ENCODE assay signal across 8 cellular contexts in the genomic region with DNA sequence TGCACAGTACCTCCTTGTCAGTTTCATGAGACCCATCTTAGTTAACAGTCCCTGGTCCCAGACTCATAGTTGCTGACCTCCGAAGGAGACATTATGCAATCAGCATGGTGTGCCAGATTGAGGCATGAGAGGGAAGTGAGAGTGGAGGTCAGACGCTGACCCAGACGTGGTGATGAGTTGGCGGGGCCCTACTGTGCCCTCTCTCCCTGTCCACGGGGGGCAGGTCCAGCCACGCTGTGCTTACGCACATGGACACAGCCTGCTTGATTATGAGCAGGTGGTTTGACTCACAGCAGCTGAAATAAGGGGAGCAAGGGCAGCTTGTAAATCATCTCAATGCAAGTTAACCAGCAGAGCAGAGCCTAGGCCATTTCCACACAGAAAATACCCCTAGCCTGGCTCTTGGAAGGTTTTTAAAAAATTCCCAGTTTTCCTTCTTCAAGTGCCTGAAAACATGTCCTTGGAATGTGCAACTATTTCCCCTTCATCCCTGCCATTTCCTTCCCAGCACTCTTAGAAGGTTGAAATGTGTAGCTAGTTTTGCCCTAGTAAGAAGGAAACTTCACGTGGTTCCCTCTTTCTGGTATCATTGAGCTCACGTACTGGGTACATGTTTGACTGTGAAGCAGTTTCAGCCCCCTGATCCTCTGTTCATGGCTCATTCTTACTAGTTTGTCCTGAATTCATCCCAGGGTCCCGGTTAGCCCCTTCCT.
DNase-seq lines count a peak whose midpoint lies in the region; ATAC-seq and TF ChIP-seq lines count a peak whose summit lies in the region.

No MANE protein-coding gene starts in this region.

- H3K4me1 ChIP-seq in HEK293 (ENCODE audit: control insufficient read depth, insufficient read depth, low read length) (no peaks in the 10 kb centered on the region), testis (no peaks in the 10 kb centered on the region)

- H3K4me3 ChIP-seq in HEK293 (ENCODE audit: low read depth, low read length): no peak overlapping the region
- no peak overlapping the region for H3K4me3 ChIP-seq in testis

- H3K36me3 ChIP-seq in HEK293 (ENCODE audit: control insufficient read depth in 2 of 2, insufficient read depth in 1 of 2, low read length in 2 of 2) (no peaks in the 10 kb centered on the region), testis (ENCODE audit: low read depth, missing control alignments) (no peaks in the 10 kb centered on the region)

- DNase-seq in hippocampal formation (lab: John Stamatoyannopoulos, UW) (peak; percentile 36 to 62), testis (peak; percentile 54), OCI-M2 (lab: John Stamatoyannopoulos, UW; ENCODE audit: unreplicated experiment) (no peak), NCI-H2029 treated with DMSO at 0.1 percent for 48 hours (lab: John Stamatoyannopoulos, UW) (no peak)
- no peak for DNase-seq in activated CD8-positive, alpha-beta memory T cell treated with anti-CD3 and anti-CD28 coated beads, Interleukin-2, amount 50 U/mL, for 48 hours

- POLR2A ChIA-PET in HEK293 (lab: Yijun Ruan, JAX): no interaction called here

- H3K27me3 ChIP-seq in testis: no peaks in the 10 kb centered on the region

- CTCF ChIA-PET in HEK293 (lab: Yijun Ruan, JAX): no interaction called here

- intact Hi-C loops in testis (cut with DNase I; ENCODE audit: low total_unique reads): no loop called here

- H3K9me3 ChIP-seq in HEK293 (ENCODE audit: control insufficient read depth, insufficient read depth, low read depth, low read length) (no peaks in the 10 kb centered on the region), testis (no peaks in the 10 kb centered on the region)

- TF ChIP-seq POLR2A in testis (IDR thresholded peaks at IDR 0.05): no peak

- H3K27ac ChIP-seq in HEK293 (ENCODE audit: extremely low read depth, low read depth, low read length) (no peak overlapping the region), testis (no peak overlapping the region)

- ATAC-seq in GM18498 (IDR thresholded peaks at IDR 0.05; ENCODE audit: unreplicated experiment): peak; percentile 66

- WGBS in testis, 2 donors: 71 to 72% methylated on average over 10 of the region's 10 CpGs

- TF ChIP-seq CTCF in HEK293 (tag by site-specific recombination; IDR thresholded peaks at IDR 0.05) (no peak), testis (IDR thresholded peaks at IDR 0.05) (no peak)

TF ChIP-seq in HEK293, 187 proteins besides CTCF, POLR2A, EP300 and RAD21:
- TF ChIP-seq TRIM28 (IDR thresholded peaks at IDR 0.05; ENCODE audit: borderline replicate concordance, low read length): no peak
- TF ChIP-seq, protein P1, sequence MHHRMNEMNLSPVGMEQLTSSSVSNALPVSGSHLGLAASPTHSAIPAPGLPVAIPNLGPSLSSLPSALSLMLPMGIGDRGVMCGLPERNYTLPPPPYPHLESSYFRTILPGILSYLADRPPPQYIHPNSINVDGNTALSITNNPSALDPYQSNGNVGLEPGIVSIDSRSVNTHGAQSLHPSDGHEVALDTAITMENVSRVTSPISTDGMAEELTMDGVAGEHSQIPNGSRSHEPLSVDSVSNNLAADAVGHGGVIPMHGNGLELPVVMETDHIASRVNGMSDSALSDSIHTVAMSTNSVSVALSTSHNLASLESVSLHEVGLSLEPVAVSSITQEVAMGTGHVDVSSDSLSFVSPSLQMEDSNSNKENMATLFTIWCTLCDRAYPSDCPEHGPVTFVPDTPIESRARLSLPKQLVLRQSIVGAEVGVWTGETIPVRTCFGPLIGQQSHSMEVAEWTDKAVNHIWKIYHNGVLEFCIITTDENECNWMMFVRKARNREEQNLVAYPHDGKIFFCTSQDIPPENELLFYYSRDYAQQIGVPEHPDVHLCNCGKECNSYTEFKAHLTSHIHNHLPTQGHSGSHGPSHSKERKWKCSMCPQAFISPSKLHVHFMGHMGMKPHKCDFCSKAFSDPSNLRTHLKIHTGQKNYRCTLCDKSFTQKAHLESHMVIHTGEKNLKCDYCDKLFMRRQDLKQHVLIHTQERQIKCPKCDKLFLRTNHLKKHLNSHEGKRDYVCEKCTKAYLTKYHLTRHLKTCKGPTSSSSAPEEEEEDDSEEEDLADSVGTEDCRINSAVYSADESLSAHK (tag by site-specific recombination; IDR thresholded peaks at IDR 0.05): 0 out of 2 replicates have a peak, but pooled peaks have one; percentile 27
- 0 out of 2 replicates have a peak, but pooled peaks have one; percentile 14 for TF ChIP-seq ZIC2 (tag by site-specific recombination; IDR thresholded peaks at IDR 0.05)
TF ChIP-seq in HEK293: peak in this region for 2.

TF ChIP-seq in PFSK-1, 5 proteins besides CTCF, POLR2A, EP300 and RAD21:
- peak; percentile 86 for TF ChIP-seq FOXP2 (optimal IDR thresholded peaks at IDR 0.05; ENCODE audit: borderline replicate concordance, extremely low read depth, extremely low read length, insufficient read depth)
- TF ChIP-seq, protein P2, sequence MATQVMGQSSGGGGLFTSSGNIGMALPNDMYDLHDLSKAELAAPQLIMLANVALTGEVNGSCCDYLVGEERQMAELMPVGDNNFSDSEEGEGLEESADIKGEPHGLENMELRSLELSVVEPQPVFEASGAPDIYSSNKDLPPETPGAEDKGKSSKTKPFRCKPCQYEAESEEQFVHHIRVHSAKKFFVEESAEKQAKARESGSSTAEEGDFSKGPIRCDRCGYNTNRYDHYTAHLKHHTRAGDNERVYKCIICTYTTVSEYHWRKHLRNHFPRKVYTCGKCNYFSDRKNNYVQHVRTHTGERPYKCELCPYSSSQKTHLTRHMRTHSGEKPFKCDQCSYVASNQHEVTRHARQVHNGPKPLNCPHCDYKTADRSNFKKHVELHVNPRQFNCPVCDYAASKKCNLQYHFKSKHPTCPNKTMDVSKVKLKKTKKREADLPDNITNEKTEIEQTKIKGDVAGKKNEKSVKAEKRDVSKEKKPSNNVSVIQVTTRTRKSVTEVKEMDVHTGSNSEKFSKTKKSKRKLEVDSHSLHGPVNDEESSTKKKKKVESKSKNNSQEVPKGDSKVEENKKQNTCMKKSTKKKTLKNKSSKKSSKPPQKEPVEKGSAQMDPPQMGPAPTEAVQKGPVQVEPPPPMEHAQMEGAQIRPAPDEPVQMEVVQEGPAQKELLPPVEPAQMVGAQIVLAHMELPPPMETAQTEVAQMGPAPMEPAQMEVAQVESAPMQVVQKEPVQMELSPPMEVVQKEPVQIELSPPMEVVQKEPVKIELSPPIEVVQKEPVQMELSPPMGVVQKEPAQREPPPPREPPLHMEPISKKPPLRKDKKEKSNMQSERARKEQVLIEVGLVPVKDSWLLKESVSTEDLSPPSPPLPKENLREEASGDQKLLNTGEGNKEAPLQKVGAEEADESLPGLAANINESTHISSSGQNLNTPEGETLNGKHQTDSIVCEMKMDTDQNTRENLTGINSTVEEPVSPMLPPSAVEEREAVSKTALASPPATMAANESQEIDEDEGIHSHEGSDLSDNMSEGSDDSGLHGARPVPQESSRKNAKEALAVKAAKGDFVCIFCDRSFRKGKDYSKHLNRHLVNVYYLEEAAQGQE (IDR thresholded peaks at IDR 0.05; ENCODE audit: insufficient read depth in 1 of 2, low read depth in 2 of 2, low read length in 2 of 2): no peak
TF ChIP-seq in PFSK-1: peak in this region for 1.

Comparison
In these comparisons a context has a peak if more than half of its experiments do, and no peak if none do; other contexts are left out.
1. DNase-seq: peak in hippocampal formation (2 of 2) and testis (single experiment); none in OCI-M2 (single experiment), NCI-H2029 treated with DMSO at 0.1 percent for 48 hours (single experiment) and activated CD8-positive, alpha-beta memory T cell treated with anti-CD3 and anti-CD28 coated beads, Interleukin-2, amount 50 U/mL, for 48 hours (single experiment).